Comparison of ENCODE assay signal across 18 cellular contexts in the genomic region with DNA sequence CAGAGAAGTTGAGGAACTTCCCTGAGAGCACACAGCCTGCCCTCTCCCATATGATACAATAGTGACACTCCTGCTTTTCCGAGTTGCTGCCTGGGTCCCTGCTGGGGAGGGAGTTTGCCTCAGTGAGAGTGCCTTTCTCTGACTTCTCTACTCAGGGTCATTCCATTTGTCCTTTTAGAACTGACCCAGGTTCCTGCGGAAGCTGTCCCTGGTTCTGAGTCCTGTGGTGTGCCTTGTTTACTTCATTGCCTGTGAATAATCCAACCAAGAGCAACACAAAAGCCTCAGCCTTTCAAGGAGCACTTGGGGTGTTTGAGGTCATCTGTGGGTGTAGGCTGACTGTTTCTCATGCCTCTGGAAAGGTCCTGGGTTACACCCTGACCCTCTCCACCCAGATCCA. TPM values are rescaled to one million over a fixed set of nuclear protein-coding genes. Genes with fewer than 3 reads are reported as not detected.
"Had no signal": no experiment of that assay in that cellular context is flagged by ENCODE, and none has a peak within 500 bp of the region (broad histone marks: within the 10 kb centered on the region; RNA-seq: fewer than 3 reads in every experiment).

No MANE protein-coding gene starts in this region.

- H3K4me1 ChIP-seq: gastrocnemius medialis, heart right ventricle, pancreas, vagina had no signal

- ATAC-seq: activated T-cell treated with anti-CD3 and anti-CD28 coated beads, Interleukin-2, amount 50 U/mL, for 4 hours; gastrocnemius medialis; heart right ventricle; left ventricle myocardium superior; pancreas had no signal

- H3K27ac ChIP-seq: cardiac muscle cell, gastrocnemius medialis, heart right ventricle, pancreas had no signal

- H3K4me1 Mint-ChIP-seq: stimulated activated memory B cell treated with anti-CD40 and anti-IgM and Interleukin-4, amounts not matched to agents 10 μg/mL and 1 μg/mL and 100 μg/mL, for 72 hours had no signal

- DNase-seq: activated CD4-positive, alpha-beta memory T cell treated with anti-CD3 and anti-CD28 coated beads for 36 hours; activated T-cell treated with anti-CD3 and anti-CD28 coated beads, Interleukin-2, amount 50 U/mL, for 4 hours; aorta; gastrocnemius medialis; heart right ventricle; kidney; left ventricle myocardium superior; pancreas; T-helper 9 cell had no signal

- H3K36me3 Mint-ChIP-seq: activated CD4-positive, alpha-beta memory T cell treated with anti-CD3 and anti-CD28 coated beads for 36 hours; stimulated activated memory B cell treated with anti-CD40 and anti-IgM and Interleukin-4, amounts not matched to agents 10 μg/mL and 1 μg/mL and 100 μg/mL, for 72 hours had no signal

- H3K4me3 ChIP-seq: cardiac muscle cell, gastrocnemius medialis, heart right ventricle, pancreas, smooth muscle cell, tibial nerve, vagina had no signal

- H3K36me3 ChIP-seq: cardiac muscle cell, gastrocnemius medialis, pancreas, tibial nerve, vagina had no signal

- H3K4me2 ChIP-seq: smooth muscle cell had no signal

- H3K27ac Mint-ChIP-seq: activated CD4-positive, alpha-beta memory T cell treated with anti-CD3 and anti-CD28 coated beads for 36 hours; stimulated activated memory B cell treated with anti-CD40 and anti-IgM and Interleukin-4, amounts not matched to agents 10 μg/mL and 1 μg/mL and 100 μg/mL, for 72 hours had no signal

- FAIRE-seq: colon, kidney, pancreas had no signal

- H3K9me3 Mint-ChIP-seq: activated CD4-positive, alpha-beta memory T cell treated with anti-CD3 and anti-CD28 coated beads for 36 hours; activated T-cell treated with anti-CD3 and anti-CD28 coated beads, Interleukin-2, amount 50 U/mL, for 4 hours had no signal

- H3K9me3 ChIP-seq: gastrocnemius medialis, heart right ventricle, pancreas, tibial nerve, vagina had no signal

- H3K4me3 Mint-ChIP-seq: activated CD4-positive, alpha-beta memory T cell treated with anti-CD3 and anti-CD28 coated beads for 36 hours; activated T-cell treated with anti-CD3 and anti-CD28 coated beads, Interleukin-2, amount 50 U/mL, for 4 hours; stimulated activated memory B cell treated with anti-CD40 and anti-IgM and Interleukin-4, amounts not matched to agents 10 μg/mL and 1 μg/mL and 100 μg/mL, for 72 hours had no signal

- H3K27me3 ChIP-seq: cardiac muscle cell, gastrocnemius medialis, pancreas, tibial nerve, vagina had no signal

RNA-seq across cellular contexts. Expression of a gene that starts 8.3 kb away (rescaled TPM):
- total RNA-seq: activated CD4-positive, alpha-beta memory T cell treated with anti-CD3 and anti-CD28 coated beads for 36 hours; activated T-cell treated with anti-CD3 and anti-CD28 coated beads, Interleukin-2, amount 50 U/mL, for 4 hours; aorta; cardiac muscle cell; fibroblast of lung; gastrocnemius medialis; heart right ventricle; kidney; left ventricle myocardium superior; mesenteric fat pad; pancreas; smooth muscle cell; subcutaneous adipose tissue; tibial nerve; vagina had no signal
- polyA plus RNA-seq: aorta, cardiac muscle cell, fibroblast of lung, heart right ventricle, pancreas, smooth muscle cell had no signal

RNA-seq across cellular contexts. Expression of a gene that starts 13.7 kb away (rescaled TPM):
- total RNA-seq: fibroblast of lung had no signal

RNA-seq across cellular contexts. Expression of a gene that starts 51.6 kb away (rescaled TPM):
- total RNA-seq: activated CD4-positive, alpha-beta memory T cell treated with anti-CD3 and anti-CD28 coated beads for 36 hours; activated T-cell treated with anti-CD3 and anti-CD28 coated beads, Interleukin-2, amount 50 U/mL, for 4 hours; aorta; cardiac muscle cell; fibroblast of lung; heart right ventricle; left ventricle myocardium superior; mesenteric fat pad; smooth muscle cell; subcutaneous adipose tissue; vagina had no signal
- polyA plus RNA-seq: aorta, fibroblast of lung, heart right ventricle, smooth muscle cell had no signal
